In genomic region chr10:102718220-102718619, GRCh38 we compare ENCODE assay signal across 1 cellular context.
A peak's percentile ranks its signal among the peaks of the same experiment; 100 is the strongest.
TF ChIP-seq lines count a peak whose summit lies in the region.

No MANE protein-coding gene starts in this region.

TF ChIP-seq in IMR-90, 13 proteins besides CTCF, POLR2A, EP300 and RAD21:
- TF ChIP-seq, protein P1, sequence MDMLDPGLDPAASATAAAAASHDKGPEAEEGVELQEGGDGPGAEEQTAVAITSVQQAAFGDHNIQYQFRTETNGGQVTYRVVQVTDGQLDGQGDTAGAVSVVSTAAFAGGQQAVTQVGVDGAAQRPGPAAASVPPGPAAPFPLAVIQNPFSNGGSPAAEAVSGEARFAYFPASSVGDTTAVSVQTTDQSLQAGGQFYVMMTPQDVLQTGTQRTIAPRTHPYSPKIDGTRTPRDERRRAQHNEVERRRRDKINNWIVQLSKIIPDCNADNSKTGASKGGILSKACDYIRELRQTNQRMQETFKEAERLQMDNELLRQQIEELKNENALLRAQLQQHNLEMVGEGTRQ (IDR thresholded peaks at IDR 0.05; ENCODE audit: low read depth, low read length) = no peak
- TF ChIP-seq MXI1 (IDR thresholded peaks at IDR 0.05; ENCODE audit: borderline replicate concordance, low read depth, low read length) (0 out of 2 replicates have a peak, but pooled peaks have one; percentile 34), NFE2L2 (IDR thresholded peaks at IDR 0.05; ENCODE audit: low read depth, low read length) (peak; percentile 9; the same call in 1 of the 2 replicates)
